1 cellular context compared by ENCODE assay signal in genomic region chr5:96855041-96855872, GRCh38.
TF ChIP-seq lines count a peak whose summit lies in the region.

No MANE protein-coding gene starts in this region.

TF ChIP-seq in H1, 55 proteins besides CTCF, POLR2A, EP300 and RAD21:
- TF ChIP-seq PHF8 (conservative IDR thresholded peaks at IDR 0.05; ENCODE audit: low read depth, low read length) (no peak), CBX8 (IDR thresholded peaks at IDR 0.05; ENCODE audit: borderline replicate concordance, low read depth, low read length) (no peak), SIRT6 (IDR thresholded peaks at IDR 0.05; ENCODE audit: low read length) (no peak), CEBPB (IDR thresholded peaks at IDR 0.05; ENCODE audit: low read depth, low read length) (no peak), ASH2L (IDR thresholded peaks at IDR 0.05; ENCODE audit: low read length) (no peak), SIX5 (IDR thresholded peaks at IDR 0.05; ENCODE audit: low read depth, low read length) (no peak), KDM4A (IDR thresholded peaks at IDR 0.05; ENCODE audit: low read depth, low read length, severe bottlenecking) (no peak), TAF7 (optimal IDR thresholded peaks at IDR 0.05; ENCODE audit: borderline replicate concordance, low read depth, low read length) (no peak), RXRA (IDR thresholded peaks at IDR 0.05; ENCODE audit: insufficient read depth, low read depth, low read length) (no peak), ATF3 (IDR thresholded peaks at IDR 0.05; ENCODE audit: insufficient read depth, low read depth, low read length) (no peak), EGR1 (IDR thresholded peaks at IDR 0.05; ENCODE audit: borderline replicate concordance, low read depth, low read length) (no peak)
